Comparison of ENCODE assay signal across 8 cellular contexts in genomic region chr4:15651682-15652081, GRCh38. TPM values are rescaled to one million over a fixed set of nuclear protein-coding genes. Genes with fewer than 3 reads are reported as not detected.
DNase-seq lines count a peak whose midpoint lies in the region; ATAC-seq, FAIRE-seq and TF ChIP-seq lines count a peak whose summit lies in the region.

No MANE protein-coding gene starts in this region.

- H3K9ac ChIP-seq in rectal smooth muscle tissue (ENCODE audit: low read length): no peak overlapping the region

- no peak for TF ChIP-seq CTCF in fibroblast of mammary gland (conservative IDR thresholded peaks at IDR 0.05; ENCODE audit: control insufficient read depth, insufficient read depth, low read depth, low read length)

- H3K4me3 ChIP-seq in fibroblast of mammary gland (ENCODE audit: control insufficient read depth, low read depth, low read length) (no peak overlapping the region), rectal smooth muscle tissue (ENCODE audit: low read length) (no peak overlapping the region)

- H3K27ac ChIP-seq in rectal smooth muscle tissue (ENCODE audit: low read depth, low read length): peak overlapping the region; percentile 75

- H3K36me3 ChIP-seq in rectal smooth muscle tissue (ENCODE audit: control insufficient read depth, insufficient read depth, low read length): no peaks in the 10 kb centered on the region

- FAIRE-seq in GM18507 (lab: Jason Lieb, UNC): peak; percentile 36

- no peak for DNase-seq in GM18507 (ENCODE audit: extremely low spot score, insufficient read length, low read depth)
- peak; percentile 53 for DNase-seq in SW480 (ENCODE audit: low spot score)
- DNase-seq in fibroblast of mammary gland (ENCODE audit: low read depth): peak; percentile 2
- DNase-seq in mucosa of gallbladder (ENCODE audit: low spot score): no peak

- peaks cover 34% of the 10 kb centered on the region for H3K4me1 ChIP-seq in rectal smooth muscle tissue (ENCODE audit: control insufficient read depth, insufficient read depth, low read length)

- no peaks in the 10 kb centered on the region for H3K27me3 ChIP-seq in rectal smooth muscle tissue (ENCODE audit: control insufficient read depth, insufficient read depth, low read length)

- no peak for ATAC-seq in HG03521 (IDR thresholded peaks at IDR 0.05; ENCODE audit: unreplicated experiment)
- ATAC-seq in GM18502 (IDR thresholded peaks at IDR 0.05; ENCODE audit: poor library complexity, unreplicated experiment): no peak
- no peak for ATAC-seq in HG03342 (IDR thresholded peaks at IDR 0.05; ENCODE audit: unreplicated experiment)

RNA-seq across cellular contexts. Expression of gene FBXL5, which starts 3.5 kb away (rescaled TPM):
- 93.5 TPM for total RNA-seq in mucosa of gallbladder

RNA-seq across cellular contexts. Expression of gene FAM200B, which starts 29.9 kb away (rescaled TPM):
- total RNA-seq in mucosa of gallbladder: 33.9 TPM

RNA-seq across cellular contexts. Expression of gene BST1, which starts 51.2 kb away (rescaled TPM):
- total RNA-seq in mucosa of gallbladder: 12.7 TPM

Comparison
In these comparisons a context has a peak if more than half of its experiments do, and no peak if none do; other contexts are left out.
1. DNase-seq: peak in SW480 (single experiment) and fibroblast of mammary gland (single experiment); none in GM18507 (single experiment) and mucosa of gallbladder (single experiment).